ENCODE assay signal across 8 cellular contexts in genomic region chr6:2738373-2738979, GRCh38. TPM values are rescaled to one million over a fixed set of nuclear protein-coding genes. Genes with fewer than 3 reads are reported as not detected.
DNase-seq lines count a peak whose midpoint lies in the region; ATAC-seq and TF ChIP-seq lines count a peak whose summit lies in the region.

No MANE protein-coding gene starts in this region.

- POLR2A ChIA-PET in CD4-positive, alpha-beta memory T cell (lab: Charles Lee; ENCODE audit: partially characterized antibody) = no interaction called here

- peak; percentile 78 to 93 for TF ChIP-seq CTCF in GM23338 (conservative IDR thresholded peaks at IDR 0.05; ENCODE audit: low read depth in 2 of 2)
- TF ChIP-seq CTCF in fibroblast of lung (conservative IDR thresholded peaks at IDR 0.05 in 1 of 2, IDR thresholded peaks at IDR 0.05 in 1 of 2; ENCODE audit: low read depth in 1 of 2, low read length in 2 of 2) = peak; percentile 73 to 82
- peak; percentile 81 for TF ChIP-seq CTCF in osteoblast (IDR thresholded peaks at IDR 0.05; ENCODE audit: extremely low read depth, low read depth, low read length)

- no peaks in the 10 kb centered on the region for H3F3A ChIP-seq in GM23338 (replicated peaks; ENCODE audit: low read depth)

- peaks cover 1 to 9% of the 10 kb centered on the region in 2 donors for H3K27me3 Mint-ChIP-seq in CD4-positive, alpha-beta memory T cell
- peaks cover 1% of the 10 kb centered on the region for H3K27me3 Mint-ChIP-seq in GM23338 (ENCODE audit: insufficient read depth, low read depth, poor library complexity)

- H3K4me2 ChIP-seq in GM23338 (no peak overlapping the region), fibroblast of lung (ENCODE audit: extremely low read depth, insufficient read depth, low read length) (no peak overlapping the region), osteoblast (ENCODE audit: insufficient read depth, low read length) (no peak overlapping the region)

- no peak overlapping the region for H3K4me3 ChIP-seq in CD4-positive, alpha-beta memory T cell (ENCODE audit: low read length in 2 of 2)
- H3K4me3 ChIP-seq in GM23338 = no peak overlapping the region
- H3K4me3 ChIP-seq in fibroblast of lung (replicated peaks in 1 of 4; ENCODE audit: control extremely low read depth in 1 of 4, insufficient read depth in 1 of 4, low read depth in 3 of 4, low read length in 4 of 4) = no peak overlapping the region
- H3K4me3 ChIP-seq in osteoblast (ENCODE audit: insufficient read depth, low read length) = no peak overlapping the region

- H3K4me1 ChIP-seq in CD4-positive, alpha-beta memory T cell (ENCODE audit: insufficient read depth, low read length) = no peaks in the 10 kb centered on the region
- H3K4me1 ChIP-seq in GM23338 (ENCODE audit: insufficient read depth) (peaks cover 20% of the 10 kb centered on the region), fibroblast of lung (ENCODE audit: control insufficient read depth, extremely low read depth, insufficient read depth, low read length) (no peaks in the 10 kb centered on the region), osteoblast (ENCODE audit: insufficient read depth, low read length) (peaks cover 5% of the 10 kb centered on the region)

- H4K20me1 ChIP-seq in GM23338 (replicated peaks; ENCODE audit: insufficient read depth) = no peaks in the 10 kb centered on the region
- H4K20me1 ChIP-seq in fibroblast of lung (ENCODE audit: control insufficient read depth, extremely low read depth, insufficient read depth, low read length) = no peaks in the 10 kb centered on the region
- no peaks in the 10 kb centered on the region for H4K20me1 ChIP-seq in osteoblast (ENCODE audit: insufficient read depth, low read length)

- H3K79me2 ChIP-seq in GM23338 (replicated peaks; ENCODE audit: insufficient read depth) (no peaks in the 10 kb centered on the region), fibroblast of lung (ENCODE audit: control insufficient read depth, insufficient read depth, low read length) (no peaks in the 10 kb centered on the region), osteoblast (ENCODE audit: insufficient read depth, low read length) (no peaks in the 10 kb centered on the region)

- no peaks in the 10 kb centered on the region for H3K27me3 ChIP-seq in CD4-positive, alpha-beta memory T cell (ENCODE audit: insufficient read depth, low read length)
- no peaks in the 10 kb centered on the region for H3K27me3 ChIP-seq in GM23338 (ENCODE audit: insufficient read depth)
- H3K27me3 ChIP-seq in fibroblast of lung (ENCODE audit: control insufficient read depth, insufficient read depth, low read length) = no peaks in the 10 kb centered on the region
- H3K27me3 ChIP-seq in osteoblast (ENCODE audit: insufficient read depth, low read length) = no peaks in the 10 kb centered on the region

- H2AFZ ChIP-seq in GM23338 (no peak overlapping the region), fibroblast of lung (ENCODE audit: low read length) (no peak overlapping the region), osteoblast (ENCODE audit: low read length) (peak overlapping the region; percentile 38)

- H3K9ac ChIP-seq in fibroblast of lung (ENCODE audit: insufficient read depth, low read length) = no peak overlapping the region

- H3K9me3 Mint-ChIP-seq in CD4-positive, alpha-beta memory T cell = no peaks in the 10 kb centered on the region
- H3K9me3 Mint-ChIP-seq in GM23338 = no peaks in the 10 kb centered on the region

- peaks cover 0 to 4% of the 10 kb centered on the region in 2 donors for H3K36me3 Mint-ChIP-seq in CD4-positive, alpha-beta memory T cell
- H3K36me3 Mint-ChIP-seq in GM23338 (ENCODE audit: low read depth) = no peaks in the 10 kb centered on the region

- no peaks in the 10 kb centered on the region for H3K9me3 ChIP-seq in CD4-positive, alpha-beta memory T cell (ENCODE audit: control insufficient read depth in 1 of 2, low read length in 2 of 2)
- H3K9me3 ChIP-seq in fibroblast of lung (ENCODE audit: control insufficient read depth, insufficient read depth, low read depth, low read length) (no peaks in the 10 kb centered on the region), osteoblast (ENCODE audit: low read depth, low read length) (no peaks in the 10 kb centered on the region)

- H3K36me3 ChIP-seq in CD4-positive, alpha-beta memory T cell (ENCODE audit: insufficient read depth, low read length) = no peaks in the 10 kb centered on the region
- H3K36me3 ChIP-seq in GM23338 (ENCODE audit: insufficient read depth) (no peaks in the 10 kb centered on the region), fibroblast of lung (ENCODE audit: control insufficient read depth, insufficient read depth, low read length) (no peaks in the 10 kb centered on the region), osteoblast (ENCODE audit: insufficient read depth, low read length) (no peaks in the 10 kb centered on the region)

- H3K27ac Mint-ChIP-seq in CD4-positive, alpha-beta memory T cell = no peak overlapping the region
- no peak overlapping the region for H3K27ac Mint-ChIP-seq in GM23338

- ATAC-seq in GM23338 (peak; percentile 77), HG03460 (IDR thresholded peaks at IDR 0.05; ENCODE audit: unreplicated experiment) (no peak)

- no peaks in the 10 kb centered on the region; the same call in 1 of the 2 replicates for H3K9me2 ChIP-seq in GM23338 (ENCODE audit: insufficient read depth)

- CTCF ChIA-PET in CD4-positive, alpha-beta memory T cell (lab: Charles Lee; ENCODE audit: partially characterized antibody) = interaction anchor here (0.6 to 7.0 kb wide), 16 partner anchors 8 to 249 kb away, joined by 3 to 83 read pairs (median 4); partner anchors contain the start of gene MYLK4

- DNase-seq in CD4-positive, alpha-beta memory T cell = peak; percentile 41 to 65 (median 47)
- DNase-seq in GM23338 (ENCODE audit: low spot score) = peak; percentile 81
- DNase-seq in NCI-H82 (lab: John Stamatoyannopoulos, UW) = peak; percentile 72
- DNase-seq in activated T-cell treated with anti-CD3 and anti-CD28 coated beads for 24 hours (ENCODE audit: low read depth) = peak; percentile 28
- DNase-seq in fibroblast of lung (ENCODE audit: low read depth in 2 of 2) = peak; percentile 47 to 74
- DNase-seq in osteoblast (ENCODE audit: insufficient read length, low spot score, missing footprints) = peak; percentile 90
- DNase-seq in T1000 (lab: John Stamatoyannopoulos, UW) = no peak

- no peak overlapping the region for H3K27ac ChIP-seq in CD4-positive, alpha-beta memory T cell (ENCODE audit: low read depth, low read length)
- H3K27ac ChIP-seq in GM23338 (ENCODE audit: low read depth) (no peak overlapping the region), fibroblast of lung (ENCODE audit: insufficient read depth, low read length) (no peak overlapping the region), osteoblast (ENCODE audit: low read depth, low read length) (no peak overlapping the region)

- H3K4me3 Mint-ChIP-seq in CD4-positive, alpha-beta memory T cell = no peak overlapping the region
- H3K4me3 Mint-ChIP-seq in GM23338 = no peak overlapping the region

- intact Hi-C loops in CD4-positive, alpha-beta memory T cell (cut with micrococcal nuclease) = loop anchor here (1.0 kb wide), 3 partner anchors 12 to 194 kb away; partner anchors contain the start of gene MYLK4

- H3K4me1 Mint-ChIP-seq in CD4-positive, alpha-beta memory T cell = no peaks in the 10 kb centered on the region
- peaks cover 37% of the 10 kb centered on the region for H3K4me1 Mint-ChIP-seq in GM23338

TF ChIP-seq in GM23338, 12 proteins besides CTCF, POLR2A, EP300 and RAD21 (continues in another document):
- no peak for TF ChIP-seq ZNF114 (CRISPR knock-in tag; IDR thresholded peaks at IDR 0.05)

RNA-seq across cellular contexts. Expression of gene MYLK4, which starts 12.2 kb away (rescaled TPM):
- under 1 TPM; 0.38 to 0.42 TPM for total RNA-seq in CD4-positive, alpha-beta memory T cell
- polyA plus RNA-seq in CD4-positive, alpha-beta memory T cell = under 1 TPM; 0.04 to 0.24 TPM
- 0.12 and 0.17 TPM in 2 replicates for total RNA-seq in GM23338 (2014; rRNA removed; shearing (Covaris generic))
- polyA plus RNA-seq in GM23338 (2016; fragmentation: Nextera tagmentation; extraction: Ambion mirVana) (0.03 TPM in 2 replicates), fibroblast of lung (0.24 and 0.59 TPM in 2 replicates)
- total RNA-seq in fibroblast of lung (0.26 and 0.33 TPM in 2 replicates), osteoblast (0.36 and 0.88 TPM in 2 replicates)
- polyA plus RNA-seq in fibroblast of lung (2012) = 0.16 and 0.28 TPM in 2 replicates
- polyA minus RNA-seq in fibroblast of lung (ENCODE audit: low replicate concordance) = not detected in 2 replicates

RNA-seq across cellular contexts. Expression of gene WRNIP1, which starts 26.7 kb away (rescaled TPM):
- 10 to 100 TPM; 41.1 to 42.7 TPM for total RNA-seq in CD4-positive, alpha-beta memory T cell
- polyA plus RNA-seq in CD4-positive, alpha-beta memory T cell = 10 to 100 TPM; 27.3 to 54.1 TPM
- total RNA-seq in GM23338 (2014; rRNA removed; shearing (Covaris generic)) = 50.4 and 66.0 TPM in 2 replicates
- polyA plus RNA-seq in GM23338 (2016; fragmentation: Nextera tagmentation; extraction: Ambion mirVana) = 27.6 and 34.8 TPM in 2 replicates
- 33.1 and 40.8 TPM in 2 replicates for total RNA-seq in fibroblast of lung
- 29.7 and 32.4 TPM in 2 replicates for polyA plus RNA-seq in fibroblast of lung
- polyA plus RNA-seq in fibroblast of lung (2012) = 25.8 and 29.3 TPM in 2 replicates
- polyA minus RNA-seq in fibroblast of lung (ENCODE audit: low replicate concordance) = 36.8 and 50.3 TPM in 2 replicates
- total RNA-seq in osteoblast = 25.3 and 26.5 TPM in 2 replicates
